Comparison of ENCODE assay signal across 8 cellular contexts in the genomic region with DNA sequence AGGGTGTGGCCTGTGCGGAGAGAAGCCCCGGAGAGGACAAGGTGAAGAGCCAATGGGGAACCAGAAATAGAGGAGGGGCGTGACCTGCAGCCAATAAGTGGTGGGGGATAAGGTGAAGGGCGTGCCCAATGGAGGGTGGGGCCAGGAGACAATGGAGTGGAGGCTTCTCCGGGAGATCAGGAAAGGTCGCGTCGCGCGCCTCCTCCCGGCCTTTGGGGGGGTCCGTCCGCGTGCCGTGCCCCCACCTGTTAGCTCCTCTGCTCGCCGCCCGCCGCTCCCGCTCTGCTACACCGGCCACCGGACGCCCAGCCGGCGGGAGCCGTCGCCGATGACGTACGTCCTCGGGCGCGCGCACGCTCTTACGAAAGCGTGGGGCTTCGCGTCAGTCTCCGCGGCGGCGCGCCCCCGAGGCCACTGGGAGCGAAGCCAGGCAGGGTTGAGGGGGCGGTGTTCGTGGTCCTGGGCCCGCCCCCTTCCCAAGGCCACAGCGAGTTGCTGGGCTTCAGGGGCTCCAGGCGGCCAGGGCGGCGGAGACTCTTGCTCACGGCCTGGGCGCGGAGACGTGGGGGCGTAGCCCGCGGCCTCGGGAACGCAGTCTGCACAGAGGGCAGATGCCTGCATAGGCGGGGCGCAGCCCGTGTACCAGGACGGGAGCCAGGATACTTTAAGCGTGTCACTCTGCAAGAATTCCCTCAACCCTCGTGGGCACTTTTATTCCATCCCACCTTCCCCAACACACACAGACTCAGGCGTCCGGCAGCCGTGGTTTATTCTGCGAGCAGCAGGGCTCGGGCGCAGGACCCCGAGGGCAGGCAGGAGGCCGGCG. TPM values are rescaled to one million over a fixed set of nuclear protein-coding genes. Genes with fewer than 3 reads are reported as not detected.
A peak's percentile ranks its signal among the peaks of the same experiment; 100 is the strongest.
DNase-seq lines count a peak whose midpoint lies in the region; ATAC-seq and TF ChIP-seq lines count a peak whose summit lies in the region.

MATCAP1 (minus strand) TSS at position 337 of the 826 bp plus-strand sequence. CDS start 3,353 bp downstream, outside the sequence.

- peak; percentile 96 for ATAC-seq in stimulated activated naive CD8-positive, alpha-beta T cell treated with anti-CD3 and anti-CD28 coated beads, Interleukin-15, Interleukin-2, amounts not matched to agents 100 U/mL and 50 U/mL, for 24 hours

- H3K9ac ChIP-seq in ES-I3 (ENCODE audit: low read depth, low read length), result peak within 1 kb of the TSS; percentile 99

- peak within 1 kb of the TSS; percentile 33 to 68 (median 67) for H3K4me3 Mint-ChIP-seq in nephron

- H3K4me1 ChIP-seq in ES-I3 (ENCODE audit: insufficient read depth, low read length) (peaks cover 1% of the 10 kb centered on the region; the same call in 1 of the 2 replicates), HAP-1 (peaks cover 6% of the 10 kb centered on the region; the same call in 1 of the 2 replicates)

- H3K27ac Mint-ChIP-seq in nephron, result no peak within 1 kb of the TSS

- H3K9me3 ChIP-seq in ES-I3 (ENCODE audit: control insufficient read depth, insufficient read depth, low read length) (no peaks in the 10 kb centered on the region), HAP-1 (no peaks in the 10 kb centered on the region), MG63 (no peaks in the 10 kb centered on the region)

- H3K27me3 Mint-ChIP-seq in nephron (ENCODE audit: low read depth), result peaks cover 10% of the 10 kb centered on the region

- H3K36me3 ChIP-seq in ES-I3 (ENCODE audit: insufficient read depth, low read length) (no peaks in the 10 kb centered on the region), HAP-1 (replicated peaks) (no peaks in the 10 kb centered on the region), MG63 (no peaks in the 10 kb centered on the region)

- H3K27me3 ChIP-seq in HAP-1 (ENCODE audit: low read depth) (no peaks in the 10 kb centered on the region), MG63 (no peaks in the 10 kb centered on the region)

- H3K4me3 ChIP-seq in HAP-1, result peak within 1 kb of the TSS; percentile 92
- peak within 1 kb of the TSS; percentile 87 for H3K4me3 ChIP-seq in MG63
- peak within 1 kb of the TSS; percentile 76 for H3K4me3 ChIP-seq in fibroblast of the aortic adventitia (ENCODE audit: low read depth, low read length)

- DNase-seq in HAP-1 (ENCODE audit: low spot score in 2 of 2), result peak; percentile 99
- DNase-seq in MG63, result peak; percentile 93
- peak; percentile 95 to 97 for DNase-seq in SHP77 (lab: John Stamatoyannopoulos, UW)
- DNase-seq in activated T-helper 9 cell treated with anti-CD3 and anti-CD28 coated beads, Interleukin-2, amount 50 U/mL, for 16 hours (ENCODE audit: low read depth), result peak; percentile 87
- DNase-seq in fibroblast of the aortic adventitia (ENCODE audit: low read depth), result peak; percentile 98
- DNase-seq in stimulated activated naive CD8-positive, alpha-beta T cell treated with anti-CD3 and anti-CD28 coated beads, Interleukin-15, Interleukin-2, amounts not matched to agents 100 U/mL and 50 U/mL, for 24 hours, result peak; percentile 93

- peaks cover 11% of the 10 kb centered on the region for H3K4me1 Mint-ChIP-seq in nephron

- in situ Hi-C loops in HAP-1 (cut with MboI; ENCODE audit: low sequenced_read_pairs), result no loop called here

- TF ChIP-seq CTCF in fibroblast of the aortic adventitia (IDR thresholded peaks at IDR 0.05; ENCODE audit: insufficient read depth, low read length) (no peak), nephron (IDR thresholded peaks at IDR 0.05; ENCODE audit: unreplicated experiment in 3 of 3) (no peak)

- H3K36me3 Mint-ChIP-seq in nephron (ENCODE audit: low read depth), result peaks cover 3% of the 10 kb centered on the region

- no peaks in the 10 kb centered on the region for H3K9me3 Mint-ChIP-seq in nephron

RNA-seq across cellular contexts. Expression of gene MATCAP1, which starts in this region (rescaled TPM):
- total RNA-seq in MG63 (2014; rRNA removed; shearing (Covaris generic); ENCODE audit: low replicate concordance), result 5.7 and 8.5 TPM in 2 replicates
- total RNA-seq in fibroblast of the aortic adventitia (ENCODE audit: low replicate concordance), result 8.6 and 9.9 TPM in 2 replicates

Comparison
In these comparisons a context has a peak if more than half of its experiments do, and no peak if none do; other contexts are left out.
1. Peak in every context shown above with its lines: DNase-seq, ATAC-seq and H3K4me3 ChIP-seq.